In the genomic region with DNA sequence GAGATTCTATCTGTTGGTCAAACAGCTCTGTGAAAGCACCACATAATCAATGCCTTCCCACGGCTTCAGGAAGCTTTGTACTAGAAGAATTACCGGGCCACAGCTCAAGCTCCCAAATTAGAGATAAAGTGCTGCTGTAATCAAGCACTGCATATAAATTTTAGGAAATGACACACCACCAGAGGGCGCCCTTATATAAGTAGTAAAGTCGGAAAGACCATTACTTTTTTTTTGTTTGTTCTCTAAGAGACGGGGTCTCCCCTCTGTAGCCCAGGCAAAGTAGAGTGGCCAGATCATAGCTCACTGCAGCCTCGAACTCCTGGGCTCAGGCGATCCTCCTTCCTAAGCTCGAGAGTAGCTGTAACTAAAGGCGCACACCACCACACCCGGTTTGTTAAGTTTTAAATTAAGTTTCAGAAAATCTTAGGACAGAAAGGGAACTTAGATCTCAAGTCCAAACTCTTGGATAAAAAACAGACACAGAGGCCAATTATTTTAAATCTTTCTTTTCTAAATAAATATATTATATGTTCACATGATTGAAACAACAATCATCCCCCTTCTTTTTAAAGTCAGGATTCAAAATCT, we compare ENCODE assay signal across 8 cellular contexts. TPM values are rescaled to one million over a fixed set of nuclear protein-coding genes. Genes with fewer than 3 reads are reported as not detected.
A peak's percentile ranks its signal among the peaks of the same experiment; 100 is the strongest.
DNase-seq lines count a peak whose midpoint lies in the region; ATAC-seq and TF ChIP-seq lines count a peak whose summit lies in the region.

No MANE protein-coding gene starts in this region.

- intact Hi-C loops in right lobe of liver (cut with DNase I): no loop called here

- H3K27me3 ChIP-seq in DND-41 (ENCODE audit: insufficient read depth, low read length, poor library complexity) (peaks cover 4% of the 10 kb centered on the region), right lobe of liver (no peaks in the 10 kb centered on the region)

- H3K79me2 ChIP-seq in DND-41 (ENCODE audit: insufficient read depth, low read length): no peaks in the 10 kb centered on the region

- no peak overlapping the region for H3K4me3 ChIP-seq in DND-41 (ENCODE audit: low read depth in 1 of 2, low read length in 2 of 2)
- H3K4me3 ChIP-seq in coronary artery: peak overlapping the region; percentile 48
- H3K4me3 ChIP-seq in right lobe of liver: peak overlapping the region in 1 of 3 donors; percentile 26

- no peak overlapping the region for H3K27ac ChIP-seq in DND-41 (ENCODE audit: low read length)
- no peak overlapping the region for H3K27ac ChIP-seq in coronary artery
- H3K27ac ChIP-seq in right lobe of liver: peak overlapping the region in 1 of 3 donors; percentile 30

- 12% methylated on average over 10 of the region's 10 CpGs for WGBS in right lobe of liver (ENCODE audit: insufficient coverage, low coverage, low lambda C conversion rate, missing lambda C conversion rate)

- TF ChIP-seq CTCF in DND-41 (IDR thresholded peaks at IDR 0.05; ENCODE audit: borderline replicate concordance, extremely low read depth, low read length, poor library complexity, severe bottlenecking) (peak; percentile 79), coronary artery (IDR thresholded peaks at IDR 0.05) (peak; percentile 69), right lobe of liver (IDR thresholded peaks at IDR 0.05) (peak; percentile 68 to 78 (median 75))

- TF ChIP-seq POLR2A in right lobe of liver (IDR thresholded peaks at IDR 0.05): no peak

- H4K20me1 ChIP-seq in DND-41 (ENCODE audit: insufficient read depth, low read length): no peaks in the 10 kb centered on the region

- ATAC-seq in DND-41 (ENCODE audit: insufficient read depth, low read depth) (peak; percentile 54; the same call in 2 of the 3 replicates), HG03342 (IDR thresholded peaks at IDR 0.05; ENCODE audit: unreplicated experiment) (peak; percentile 57), right lobe of liver (peak; percentile 59 to 71 (median 68)), HG03196 (IDR thresholded peaks at IDR 0.05; ENCODE audit: unreplicated experiment) (no peak)

- H3K36me3 ChIP-seq in DND-41 (ENCODE audit: insufficient read depth, low read length) (no peaks in the 10 kb centered on the region), right lobe of liver (no peaks in the 10 kb centered on the region)

- H3K4me2 ChIP-seq in DND-41 (ENCODE audit: insufficient read depth, low read length): no peak overlapping the region

- no peaks in the 10 kb centered on the region for H3K4me1 ChIP-seq in DND-41 (ENCODE audit: insufficient read depth, low read length)
- H3K4me1 ChIP-seq in right lobe of liver: peaks cover 0 to 25% (median 7%) of the 10 kb centered on the region in 4 donors

- no peak overlapping the region for H3K9ac ChIP-seq in DND-41 (ENCODE audit: low read depth, low read length)

- no peak overlapping the region for H2AFZ ChIP-seq in DND-41 (ENCODE audit: low read depth, low read length)

- DNase-seq in DND-41 (peak; percentile 64), NCI-H69 (lab: John Stamatoyannopoulos, UW) (peak; percentile 93), coronary artery (ENCODE audit: low spot score) (no peak), right lobe of liver (peak in 2 of 3 donors; percentile 35 to 75)
- DNase-seq in activated CD4-positive, alpha-beta T cell treated with anti-CD3 and anti-CD28 coated beads, Interleukin-2, amount 50 U/mL, for 1 hour: peak; percentile 74
- DNase-seq in stimulated activated CD4-positive, alpha-beta T cell treated with anti-CD3 and anti-CD28 coated beads, TNF-alpha, amount 100 ng/mL, for 24 hours (ENCODE audit: low read depth in 3 of 3): peak; percentile 48 to 78 (median 53)

- no peaks in the 10 kb centered on the region for H3K9me3 ChIP-seq in DND-41 (ENCODE audit: insufficient read depth, low read length, severe bottlenecking)
- no peaks in the 10 kb centered on the region for H3K9me3 ChIP-seq in right lobe of liver

RNA-seq across cellular contexts. Expression of a gene that starts 32.6 kb away (rescaled TPM):
- 10 to 100 TPM; 35.4 to 84.9 (median 49.4) TPM for total RNA-seq in right lobe of liver

RNA-seq across cellular contexts. Expression of a gene that starts 33.9 kb away (rescaled TPM):
- 1 to 10 TPM in 3 of 6 experiments, under 1 TPM in 3; 0.83 to 3.1 (median 1.2) TPM for total RNA-seq in right lobe of liver
